In the genomic region with DNA sequence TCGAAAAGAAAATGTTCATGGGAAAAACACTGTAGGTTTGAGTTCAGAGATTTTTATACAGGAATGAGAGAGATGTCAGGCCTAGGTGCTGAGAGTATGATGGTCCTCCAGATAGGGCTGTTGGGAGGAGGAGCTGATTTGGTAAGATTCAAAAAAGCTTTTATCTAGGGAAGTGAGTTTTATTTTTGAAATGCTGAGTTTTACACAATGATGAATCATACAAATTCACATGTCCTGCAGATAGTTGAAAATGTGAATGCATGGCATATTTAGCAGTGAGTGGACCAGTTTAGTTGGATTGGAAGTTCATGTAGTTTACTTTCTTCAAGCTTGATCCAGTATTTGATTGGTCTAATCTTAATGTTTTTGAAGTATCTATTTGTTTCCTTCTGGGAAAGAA, we compare ENCODE assay signal across 22 cellular contexts.
DNase-seq lines count a peak whose midpoint lies in the region; ATAC-seq, FAIRE-seq and TF ChIP-seq lines count a peak whose summit lies in the region.
"Had no signal": no experiment of that assay in that cellular context is flagged by ENCODE, and none has a peak within 500 bp of the region (broad histone marks: within the 10 kb centered on the region; RNA-seq: fewer than 3 reads in every experiment).

No MANE protein-coding gene starts in this region.

- no peaks in the 10 kb centered on the region for H3K9me3 Mint-ChIP-seq in CD4-positive, alpha-beta memory T cell

- H3K27me3 ChIP-seq in PC-3 (ENCODE audit: low read length), result no peaks in the 10 kb centered on the region
- H3K27me3 ChIP-seq in endothelial cell of umbilical vein (ENCODE audit: control insufficient read depth in 2 of 2, insufficient read depth in 2 of 2, low read length in 2 of 2), result no peaks in the 10 kb centered on the region
- H3K27me3 ChIP-seq in CD4-positive, alpha-beta memory T cell (ENCODE audit: insufficient read depth, low read length), result no peaks in the 10 kb centered on the region
- H3K27me3 ChIP-seq: gastrocnemius medialis, Peyer's patch, sigmoid colon had no signal

- CTCF ChIA-PET in PC-3 (lab: Charles Lee) (no interaction called here), endothelial cell of umbilical vein (lab: Charles Lee) (interaction anchor here (1.0 kb wide), 1 partner anchor 20 kb away, joined by 3 read pairs; no protein-coding TSS in a partner anchor)
- CTCF ChIA-PET in CD4-positive, alpha-beta memory T cell (lab: Charles Lee; ENCODE audit: partially characterized antibody), result interaction anchor here (1.2 kb wide), 1 partner anchor 333 kb away, joined by 3 read pairs; no protein-coding TSS in a partner anchor

- H2AFZ ChIP-seq in PC-3 (ENCODE audit: low read length) (no peak overlapping the region), endothelial cell of umbilical vein (ENCODE audit: low read depth, low read length) (no peak overlapping the region)

- H3K9me2 ChIP-seq in PC-3 (replicated peaks; ENCODE audit: low read length), result no peaks in the 10 kb centered on the region

- BruUV-seq in PC-3 (replicated peaks; lab: Mats Ljungman, UMichigan) (no TSS peak), endothelial cell of umbilical vein (replicated peaks; lab: Mats Ljungman, UMichigan) (no TSS peak)

- no peaks in the 10 kb centered on the region for H3F3A ChIP-seq in PC-3 (ENCODE audit: low read length, unreplicated experiment)

- H3K9ac ChIP-seq in PC-3 (ENCODE audit: low read length), result no peak overlapping the region
- no peak overlapping the region for H3K9ac ChIP-seq in endothelial cell of umbilical vein (replicated peaks; ENCODE audit: extremely low read depth, insufficient read depth, low read length)

- no peaks in the 10 kb centered on the region; the same call in 1 of the 2 replicates for H3K36me3 ChIP-seq in PC-3 (ENCODE audit: low read depth, low read length)
- no peaks in the 10 kb centered on the region for H3K36me3 ChIP-seq in endothelial cell of umbilical vein (ENCODE audit: control insufficient read depth in 2 of 2, extremely low read depth in 1 of 2, insufficient read depth in 2 of 2, low read length in 2 of 2)
- no peaks in the 10 kb centered on the region for H3K36me3 ChIP-seq in CD4-positive, alpha-beta memory T cell (ENCODE audit: insufficient read depth, low read length)
- H3K36me3 ChIP-seq: gastrocnemius medialis, Peyer's patch, sigmoid colon had no signal

- FAIRE-seq in endothelial cell of umbilical vein (lab: Jason Lieb, UNC), result no peak
- FAIRE-seq: TTC549 had no signal

- intact Hi-C loops in PC-3 (cut with micrococcal nuclease) (no loop called here), endothelial cell of umbilical vein (cut with micrococcal nuclease) (no loop called here)
- intact Hi-C loops in CD4-positive, alpha-beta memory T cell (cut with micrococcal nuclease), result no loop called here

- DNase-seq in EH (ENCODE audit: low read depth) (peak; percentile 78), PC-3 (no peak), endothelial cell of umbilical vein (ENCODE audit: low read depth, low spot score) (no peak), omental fat pad (ENCODE audit: low spot score) (no peak), NCI-H446 treated with DMSO at 0.1 percent for 48 hours (lab: John Stamatoyannopoulos, UW) (no peak)
- DNase-seq in CD4-positive, alpha-beta memory T cell, result no peak
- no peak for DNase-seq in activated CD4-positive, alpha-beta T cell treated with anti-CD3 and anti-CD28 coated beads, Interleukin-2, amount 50 U/mL, for 48 hours
- DNase-seq: activated naive CD4-positive, alpha-beta T cell treated with anti-CD3 and anti-CD28 coated beads, Interleukin-2, amount 50 U/mL, for 16 hours; activated T-cell treated with anti-CD3 and anti-CD28 coated beads, Interleukin-2, amount 50 U/mL, for 1 hour; AML-193; effector CD4-positive, alpha-beta T cell; gastrocnemius medialis; NCI-H1105 treated with DMSO at 0.1 percent for 48 hours; NCI-H2171; nucleus accumbens; Peyer's patch; sigmoid colon; stimulated activated CD4-positive, alpha-beta T cell treated with anti-CD3 and anti-CD28 coated beads, Interleukin-2, amount 100 ng/mL, for 48 hours; substantia nigra had no signal

- ATAC-seq in PC-3 (peak; percentile 24; the same call in 1 of the 2 replicates), omental fat pad (ENCODE audit: low FRiP score) (peak; percentile 70), GM21360 (IDR thresholded peaks at IDR 0.05; ENCODE audit: unreplicated experiment) (no peak)
- ATAC-seq: gastrocnemius medialis, left lobe of liver had no signal

- H3K4me2 ChIP-seq in PC-3 (ENCODE audit: low read length) (no peak overlapping the region), endothelial cell of umbilical vein (ENCODE audit: insufficient read depth, low read length) (no peak overlapping the region)

- H3K9me3 ChIP-seq in PC-3 (ENCODE audit: low read length), result no peaks in the 10 kb centered on the region
- H3K9me3 ChIP-seq in endothelial cell of umbilical vein (replicated peaks; ENCODE audit: control insufficient read depth, insufficient read depth, low read length), result no peaks in the 10 kb centered on the region
- no peaks in the 10 kb centered on the region for H3K9me3 ChIP-seq in CD4-positive, alpha-beta memory T cell (ENCODE audit: control insufficient read depth in 1 of 2, low read length in 2 of 2)
- H3K9me3 ChIP-seq: gastrocnemius medialis, Peyer's patch, sigmoid colon had no signal

- H3K27ac ChIP-seq in PC-3 (ENCODE audit: low read length), result no peak overlapping the region
- no peak overlapping the region for H3K27ac ChIP-seq in endothelial cell of umbilical vein (ENCODE audit: insufficient read depth, low read depth, low read length)
- no peak overlapping the region for H3K27ac ChIP-seq in CD4-positive, alpha-beta memory T cell (ENCODE audit: low read depth, low read length)
- H3K27ac ChIP-seq: gastrocnemius medialis, Peyer's patch, sigmoid colon had no signal

- H3K27me3 Mint-ChIP-seq in CD4-positive, alpha-beta memory T cell, result no peaks in the 10 kb centered on the region

- H3K79me2 ChIP-seq in PC-3 (ENCODE audit: low read length) (0 out of 2 replicates have a peak, but pooled peaks cover 12% of the 10 kb centered on the region), endothelial cell of umbilical vein (ENCODE audit: control insufficient read depth, insufficient read depth, low read length) (peaks cover 67% of the 10 kb centered on the region)

- no peaks in the 10 kb centered on the region for H3K9me1 ChIP-seq in endothelial cell of umbilical vein (replicated peaks; ENCODE audit: control insufficient read depth, extremely low read depth, insufficient read depth, low read length)

- no peak overlapping the region for H3K27ac Mint-ChIP-seq in CD4-positive, alpha-beta memory T cell

- no peak overlapping the region for H3K4me3 Mint-ChIP-seq in CD4-positive, alpha-beta memory T cell

- H4K20me1 ChIP-seq in PC-3 (ENCODE audit: low read length) (0 out of 2 replicates have a peak, but pooled peaks cover 4% of the 10 kb centered on the region), endothelial cell of umbilical vein (replicated peaks; ENCODE audit: control insufficient read depth, extremely low read depth, insufficient read depth, low read length) (peaks cover 8% of the 10 kb centered on the region)

- POLR2A ChIA-PET in PC-3 (lab: Charles Lee; ENCODE audit: unreplicated experiment) (no interaction called here), endothelial cell of umbilical vein (lab: Charles Lee) (no interaction called here)
- POLR2A ChIA-PET in CD4-positive, alpha-beta memory T cell (lab: Charles Lee; ENCODE audit: partially characterized antibody), result interaction anchor here (1.5 kb wide), 1 partner anchor 20 kb away, joined by 3 read pairs; no protein-coding TSS in a partner anchor

- H3K4me1 Mint-ChIP-seq in CD4-positive, alpha-beta memory T cell, result peaks cover 17 to 27% (median 22%) of the 10 kb centered on the region in 4 donors

- H3K4me1 ChIP-seq in PC-3 (ENCODE audit: insufficient read depth, low read length) (no peaks in the 10 kb centered on the region), endothelial cell of umbilical vein (ENCODE audit: control insufficient read depth, extremely low read depth, insufficient read depth, low read length) (peaks cover 32% of the 10 kb centered on the region)
- H3K4me1 ChIP-seq in CD4-positive, alpha-beta memory T cell (ENCODE audit: insufficient read depth, low read length), result peaks cover 4% of the 10 kb centered on the region
- H3K4me1 ChIP-seq: Peyer's patch had no signal

- H3K36me3 Mint-ChIP-seq in CD4-positive, alpha-beta memory T cell, result peaks cover 2 to 5% of the 10 kb centered on the region in 2 donors

- TF ChIP-seq POLR2A in endothelial cell of umbilical vein (IDR thresholded peaks at IDR 0.05; ENCODE audit: low read depth, low read length), result no peak

- H3K4me3 ChIP-seq in PC-3 (ENCODE audit: low read length) (no peak overlapping the region), endothelial cell of umbilical vein (replicated peaks in 1 of 3; ENCODE audit: insufficient read depth in 1 of 3, low read depth in 1 of 3, low read length in 3 of 3) (no peak overlapping the region)
- H3K4me3 ChIP-seq in CD4-positive, alpha-beta memory T cell (ENCODE audit: low read length in 2 of 2), result no peak overlapping the region
- H3K4me3 ChIP-seq: gastrocnemius medialis, Peyer's patch, sigmoid colon had no signal

- dilution Hi-C loops in endothelial cell of umbilical vein (cut with MboI; ENCODE audit: extremely low pct_ligation_motif_present, low sequenced_read_pairs), result no loop called here

- TF ChIP-seq CTCF in PC-3 (conservative IDR thresholded peaks at IDR 0.05; ENCODE audit: low read depth, low read length) (no peak), endothelial cell of umbilical vein (IDR thresholded peaks at IDR 0.05; ENCODE audit: extremely low read depth in 1 of 2, insufficient read depth in 1 of 2, low read depth in 1 of 2, low read length in 2 of 2) (no peak), omental fat pad (IDR thresholded peaks at IDR 0.05) (no peak)

TF ChIP-seq in endothelial cell of umbilical vein, 7 proteins besides CTCF, POLR2A, EP300 and RAD21:
- peak; percentile 26 for TF ChIP-seq GATA2 (IDR thresholded peaks at IDR 0.05; ENCODE audit: insufficient read depth, insufficient read length, low read depth, low read length)
- no peak for TF ChIP-seq EZH2 (IDR thresholded peaks at IDR 0.05; ENCODE audit: borderline replicate concordance, low read depth, low read length, severe bottlenecking)
- TF ChIP-seq, protein P1, sequence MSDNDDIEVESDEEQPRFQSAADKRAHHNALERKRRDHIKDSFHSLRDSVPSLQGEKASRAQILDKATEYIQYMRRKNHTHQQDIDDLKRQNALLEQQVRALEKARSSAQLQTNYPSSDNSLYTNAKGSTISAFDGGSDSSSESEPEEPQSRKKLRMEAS (IDR thresholded peaks at IDR 0.05; ENCODE audit: insufficient read depth, insufficient read length), result no peak
- peak; percentile 38 for TF ChIP-seq FOS (IDR thresholded peaks at IDR 0.05; ENCODE audit: borderline replicate concordance, insufficient read depth, low read length)
TF ChIP-seq in endothelial cell of umbilical vein: peak in this region for 2.
